28 cellular contexts compared by ENCODE assay signal in the genomic region with DNA sequence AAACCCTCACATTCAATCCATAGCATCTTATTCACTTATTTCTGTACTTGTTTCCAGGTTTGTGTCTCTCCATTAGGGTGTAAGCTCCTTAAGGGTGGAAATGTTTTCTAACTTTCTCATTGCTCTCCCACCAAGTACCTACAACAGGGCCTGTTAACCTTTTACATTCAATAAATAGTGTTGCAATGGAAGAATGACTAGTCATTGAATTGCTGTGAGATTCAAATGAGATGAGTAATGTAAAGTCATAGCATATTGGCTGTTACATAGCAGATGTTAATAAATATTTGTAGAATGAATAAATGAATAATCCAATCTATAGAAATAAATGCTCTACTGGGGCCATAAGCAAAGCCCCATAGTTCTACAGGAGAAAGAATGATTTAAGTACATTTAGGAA.
DNase-seq lines count a peak whose midpoint lies in the region; TF ChIP-seq lines count a peak whose summit lies in the region.
"Had no signal": no experiment of that assay in that cellular context is flagged by ENCODE, and none has a peak within 500 bp of the region (broad histone marks: within the 10 kb centered on the region; RNA-seq: fewer than 3 reads in every experiment).

No MANE protein-coding gene starts in this region.

- peak; percentile 14 for DNase-seq in AG08396 (ENCODE audit: low spot score)
- peak; percentile 53 for DNase-seq in HS-5 (ENCODE audit: low read depth)
- peak; percentile 9 for DNase-seq in brain microvascular endothelial cell
- DNase-seq in fibroblast of the conjunctiva (ENCODE audit: low read depth): peak; percentile 31
- no peak for DNase-seq in SW480 (ENCODE audit: low spot score)
- no peak for DNase-seq in NCI-H774 (lab: John Stamatoyannopoulos, UW)
- no peak for DNase-seq in GM10266 (ENCODE audit: extremely low spot score)
- no peak for DNase-seq in NCI-H2107 (lab: John Stamatoyannopoulos, UW)
- DNase-seq: ACHN; activated CD4-positive, alpha-beta T cell treated with anti-CD3 and anti-CD28 coated beads for 4 hours; activated CD8-positive, alpha-beta memory T cell treated with anti-CD3 and anti-CD28 coated beads for 24 hours; activated gamma-delta T cell treated with Interleukin-2 at 50 U/mL for 16 hours; activated naive CD8-positive, alpha-beta T cell treated with anti-CD3 and anti-CD28 coated beads, Interleukin-2, amount 50 U/mL, for 24 hours; activated T-cell treated with anti-CD3 and anti-CD28 coated beads, Interleukin-2, amount 50 U/mL, for 24 hours; endodermal cell; foreskin melanocyte; immature natural killer cell; KBM-7; left lung; MV-4-11; naive thymus-derived CD4-positive, alpha-beta T cell; NCI-H524; retina; T-helper 17 cell; uterus had no signal

- H3K36me3 ChIP-seq in brain microvascular endothelial cell (replicated peaks): no peaks in the 10 kb centered on the region
- H3K36me3 ChIP-seq: left lung, thoracic aorta, uterus had no signal

- peak overlapping the region; percentile 48 for H3K27ac ChIP-seq in brain microvascular endothelial cell
- H3K27ac ChIP-seq: C4-2B, hepatocyte, left lung, thoracic aorta, uterus had no signal

- in situ Hi-C loops in brain microvascular endothelial cell (cut with HindIII; ENCODE audit: low pct_ligation_motif_present, low sequenced_read_pairs): no loop called here

- no peak overlapping the region for H3K4me3 ChIP-seq in brain microvascular endothelial cell (ENCODE audit: low read depth, low read length)
- H3K4me3 ChIP-seq: hepatocyte, left lung, thoracic aorta, uterus had no signal

- no peak for TF ChIP-seq CTCF in brain microvascular endothelial cell (IDR thresholded peaks at IDR 0.05; ENCODE audit: low read depth, low read length, missing control alignments)
- TF ChIP-seq CTCF in GM10266 (IDR thresholded peaks at IDR 0.05; ENCODE audit: control insufficient read depth, insufficient read depth, low read depth, missing control alignments): no peak

- H3K27me3 ChIP-seq in brain microvascular endothelial cell (replicated peaks): no peaks in the 10 kb centered on the region
- H3K27me3 ChIP-seq: hepatocyte, left lung, uterus had no signal

Comparison
In these comparisons a context has a peak if more than half of its experiments do, and no peak if none do; other contexts are left out.
1. DNase-seq: peak in AG08396 (single experiment), HS-5 (single experiment), brain microvascular endothelial cell (single experiment) and fibroblast of the conjunctiva (single experiment); none in SW480 (single experiment), NCI-H774 (single experiment), GM10266 (single experiment) and NCI-H2107 (single experiment).